Comparison of ENCODE assay signal across 24 cellular contexts in the genomic region with DNA sequence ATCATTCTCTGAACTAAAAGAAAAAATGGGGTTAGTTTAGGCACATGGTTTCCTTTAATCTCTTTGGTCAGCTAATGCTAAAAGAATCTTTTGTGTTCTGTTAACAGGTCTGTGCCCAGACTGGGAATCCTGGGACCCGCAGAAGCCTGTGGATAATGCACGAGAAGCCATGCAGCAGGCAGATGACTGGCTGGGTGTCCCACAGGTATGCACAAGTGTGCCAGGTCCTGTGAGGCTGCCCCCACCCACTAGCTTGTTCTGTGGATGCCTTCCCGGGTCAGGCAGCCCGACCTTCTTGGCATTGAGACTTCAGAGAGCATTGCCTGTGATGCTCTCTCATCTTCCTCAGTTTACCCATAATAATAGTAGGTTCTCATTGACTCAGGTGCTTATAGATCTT.
"Had no signal": no experiment of that assay in that cellular context is flagged by ENCODE, and none has a peak within 500 bp of the region (broad histone marks: within the 10 kb centered on the region; RNA-seq: fewer than 3 reads in every experiment).

No MANE protein-coding gene starts in this region.

- H3K27ac ChIP-seq: Peyer's patch, VCaP had no signal

- H3K9me3 ChIP-seq: Peyer's patch had no signal

- H3K9me3 Mint-ChIP-seq: activated T-helper 2 cell treated with anti-CD3 and anti-CD28 coated beads, Interferon-gamma antibody, Interleukin-2, Interleukin-4, amounts not matched to agents 10 μg/mL and 5 μg/mL and 100 μg/mL, durations not matched to agents 14 hours and 24 hours and 36 hours had no signal

- H3K4me3 Mint-ChIP-seq: activated CD8-positive, alpha-beta T cell treated with anti-CD3 and anti-CD28 coated beads for 36 hours; activated T-cell treated with anti-CD3 and anti-CD28 coated beads, Interleukin-2, amount 50 U/mL, for 72 hours had no signal

- H3K27ac Mint-ChIP-seq: activated CD8-positive, alpha-beta T cell treated with anti-CD3 and anti-CD28 coated beads for 36 hours; activated T-cell treated with anti-CD3 and anti-CD28 coated beads, Interleukin-2, amount 50 U/mL, for 72 hours; activated T-helper 2 cell treated with anti-CD3 and anti-CD28 coated beads, Interferon-gamma antibody, Interleukin-2, Interleukin-4, amounts not matched to agents 10 μg/mL and 5 μg/mL and 100 μg/mL, durations not matched to agents 14 hours and 24 hours and 36 hours had no signal

- DNase-seq: activated CD4-positive, CD25-positive, alpha-beta regulatory T cell; activated CD8-positive, alpha-beta memory T cell treated with anti-CD3 and anti-CD28 coated beads, Interleukin-2, amount 50 U/mL, for 4 hours; activated CD8-positive, alpha-beta T cell treated with anti-CD3 and anti-CD28 coated beads for 36 hours; activated gamma-delta T cell treated with Interleukin-2 at 50 U/mL for 16 hours; activated T-cell treated with anti-CD3 and anti-CD28 coated beads, Interleukin-2, amount 50 U/mL, for 72 hours; amniotic stem cell; cerebellar nuclear complex; IMR-90; Kasumi-1; KBM-7; NCI-H1105 treated with DMSO at 0.1 percent for 48 hours; NCI-H1436 treated with DMSO at 0.1 percent for 48 hours; NCI-H187; NCI-H2081; NCI-H510A treated with DMSO at 0.1 percent for 48 hours; NCI-H69; NK-92 treated with Interleukin-12 subunit alpha and Interleukin-12 subunit beta, amount 100 ng/mL, for 24 hours; Peyer's patch; SHP77 treated with DMSO at 0.1 percent for 48 hours; T-helper 2 cell; T1000 had no signal

- H3K27me3 Mint-ChIP-seq: activated CD8-positive, alpha-beta T cell treated with anti-CD3 and anti-CD28 coated beads for 36 hours had no signal

- H3K4me3 ChIP-seq: Peyer's patch had no signal

- H3K27me3 ChIP-seq: Peyer's patch had no signal

- FAIRE-seq: TTC549 had no signal
